2 cellular contexts compared by ENCODE assay signal in genomic region chr7:30265189-30265588, GRCh38. TPM values are rescaled to one million over a fixed set of nuclear protein-coding genes. Genes with fewer than 3 reads are reported as not detected.
DNase-seq lines count a peak whose midpoint lies in the region; ATAC-seq, FAIRE-seq and TF ChIP-seq lines count a peak whose summit lies in the region.
"Not testable (repeated sequence)": the region's sequence is repeated elsewhere in the genome, so short reads cannot be mapped to it uniquely, and the experiment has no call there.

No MANE protein-coding gene starts in this region.

- H2AFZ ChIP-seq in K562 (ENCODE audit: low read depth, low read length) = not testable (repeated sequence)

- TF ChIP-seq RAD21 in K562 (CRISPR knock-in tag; conservative IDR thresholded peaks at IDR 0.05 in 1 of 2, IDR thresholded peaks at IDR 0.05 in 1 of 2) = not testable (repeated sequence)

- not testable (repeated sequence) for H3K9me3 ChIP-seq in HEK293 (ENCODE audit: control insufficient read depth, insufficient read depth, low read depth, low read length); K562 (replicated peaks; ENCODE audit: control insufficient read depth, insufficient read depth, low read depth, low read length)

- not testable (repeated sequence) for BruUV-seq in K562 (replicated peaks; lab: Mats Ljungman, UMichigan)

- H3K9me1 ChIP-seq in K562 (ENCODE audit: control insufficient read depth, insufficient read depth, low read length) = not testable (repeated sequence)

- not testable (repeated sequence) for H3K9ac ChIP-seq in K562 (ENCODE audit: insufficient read depth in 1 of 2, low read depth in 2 of 2, low read length in 2 of 2)

- CTCF ChIA-PET in HEK293 (lab: Yijun Ruan, JAX) = interaction anchor here (0.6 kb wide), 1 partner anchor 260 kb away, joined by 3 read pairs; no protein-coding TSS in a partner anchor
- CTCF ChIA-PET in K562 (lab: Yijun Ruan, JAX; ENCODE audit: low intra/inter-chr PET ratio) = not testable (repeated sequence)

- H4K20me1 ChIP-seq in K562 (replicated peaks; ENCODE audit: control insufficient read depth, insufficient read depth, low read length) = not testable (repeated sequence)

- not testable (repeated sequence) for DNase-seq in K562 (ENCODE audit: extremely low read depth in 1 of 4, low spot score in 3 of 4)

- not testable (repeated sequence) for TF ChIP-seq POLR2A in K562 (conservative IDR thresholded peaks at IDR 0.05)

- H3K27me3 ChIP-seq in K562 (ENCODE audit: control insufficient read depth in 2 of 2, insufficient read depth in 2 of 2, low read length in 2 of 2) = not testable (repeated sequence)

- H3K27ac ChIP-seq in HEK293 (ENCODE audit: extremely low read depth, low read depth, low read length); K562 (ENCODE audit: extremely low read depth, low read depth, low read length): not testable (repeated sequence)

- 65% methylated on average over 2 of the region's 4 CpGs for WGBS in K562 (ENCODE audit: insufficient coverage, low coverage, missing lambda C conversion rate)

- not testable (repeated sequence) for ATAC-seq in K562

- not testable (repeated sequence) for H3K4me2 ChIP-seq in K562 (ENCODE audit: insufficient read depth, low read length)

- FAIRE-seq in K562 (lab: Jason Lieb, UNC) = not testable (repeated sequence)

- in situ Hi-C loops in K562 (cut with MboI) = loop anchor here (5.0 kb wide), 1 partner anchor 292 kb away; no protein-coding TSS in a partner anchor

- not testable (repeated sequence) for H3K36me3 ChIP-seq in HEK293 (ENCODE audit: control insufficient read depth in 2 of 2, insufficient read depth in 1 of 2, low read length in 2 of 2); K562 (ENCODE audit: control insufficient read depth, insufficient read depth, low read length)

- not testable (repeated sequence) for TF ChIP-seq CTCF in HEK293 (tag by site-specific recombination; IDR thresholded peaks at IDR 0.05); K562 (IDR thresholded peaks at IDR 0.05 in 2 of 3, conservative IDR thresholded peaks at IDR 0.05 in 1 of 3; ENCODE audit: insufficient read depth in 2 of 3, low read depth in 1 of 3, low read length in 3 of 3)

- not testable (repeated sequence) for H3K4me3 ChIP-seq in HEK293 (ENCODE audit: low read depth, low read length); K562

- not testable (repeated sequence) for H3K4me1 ChIP-seq in HEK293 (ENCODE audit: control insufficient read depth, insufficient read depth, low read length); K562 (replicated peaks in 1 of 2; ENCODE audit: control insufficient read depth in 2 of 2, insufficient read depth in 2 of 2, low read length in 2 of 2)

- POLR2A ChIA-PET in HEK293 (lab: Yijun Ruan, JAX); K562 (lab: Yijun Ruan, JAX): not testable (repeated sequence)

- intact Hi-C loops in K562 (cut with micrococcal nuclease) = not testable (repeated sequence)

- TF ChIP-seq EP300 in K562 (IDR thresholded peaks at IDR 0.05; ENCODE audit: low read length) = not testable (repeated sequence)

- not testable (repeated sequence) for H3K79me2 ChIP-seq in K562 (ENCODE audit: control insufficient read depth, insufficient read depth, low read length)

TF ChIP-seq in HEK293, 187 proteins besides CTCF, POLR2A, EP300 and RAD21:
- peak; percentile 51; the same call in 1 of the 2 replicates for TF ChIP-seq ZNF146 (tag by site-specific recombination; IDR thresholded peaks at IDR 0.05)

TF ChIP-seq in K562, 482 proteins besides CTCF, POLR2A, EP300 and RAD21:
- TF ChIP-seq ZNF146 (CRISPR knock-in tag; IDR thresholded peaks at IDR 0.05; ENCODE audit: unreplicated experiment) = peak; percentile 57

RNA-seq across cellular contexts. Expression of gene ZNRF2, which starts 19.2 kb away (rescaled TPM):
- 5.4 and 16.5 TPM in 2 replicates for total RNA-seq in K562 (2011; cell fraction: chromatin; rRNA removed; ENCODE audit: low replicate concordance)
- 4.0 and 7.5 TPM in 2 replicates for total RNA-seq in K562 (2011; cell fraction: nucleolus; rRNA removed)
- 5.4 and 9.7 TPM in 2 replicates for total RNA-seq in K562 (2011; cell fraction: nucleoplasm; rRNA removed)
- total RNA-seq in K562 (2014; rRNA removed) = 13.9 and 18.1 TPM in 2 replicates
- total RNA-seq in K562 (2014; rRNA removed; fragmentation: Illumina TruSeq; extraction: Trizol) = 6.8 and 8.1 TPM in 2 replicates
- 5.2 and 5.9 TPM in 2 replicates for total RNA-seq in K562 (2015; rRNA removed; fragmentation: Illumina TruSeq; extraction: Trizol)
- 8.3 and 9.4 TPM in 2 replicates for total RNA-seq in K562 (2021)
- polyA plus RNA-seq in K562 (2011; rRNA removed) = 4.1 and 5.5 TPM in 2 replicates
- polyA plus RNA-seq in K562 (2011; cell fraction: cytosol; rRNA removed) = 1.7 and 3.0 TPM in 2 replicates
- polyA plus RNA-seq in K562 (2011; cell fraction: nucleus; rRNA removed) = 3.2 and 4.0 TPM in 2 replicates
- 3.6 and 5.3 TPM in 2 replicates for polyA plus RNA-seq in K562 (2012)
- 4.7 and 5.5 TPM in 2 replicates for polyA plus RNA-seq in K562 (2014; fragmentation: Illumina TruSeq; extraction: Trizol)
- polyA plus RNA-seq in K562 (2014; fragmentation: Nextera tagmentation; extraction: Ambion mirVana) = 1 to 10 TPM; 1.1 to 1.2 TPM
- polyA plus RNA-seq in K562 (2014; rRNA removed) = 4.7 and 4.9 TPM in 2 replicates
- polyA minus RNA-seq in K562 (2011; rRNA and poly(A)+ RNA removed) = 6.5 and 9.6 TPM in 2 replicates
- polyA minus RNA-seq in K562 (2011; cell fraction: cytosol; rRNA and poly(A)+ RNA removed) = 4.6 and 5.2 TPM in 2 replicates
- 17.7 and 20.2 TPM in 2 replicates for polyA minus RNA-seq in K562 (2011; cell fraction: nucleus; rRNA and poly(A)+ RNA removed)
